17 cellular contexts compared by ENCODE assay signal in genomic region chr4:146032234-146032860, GRCh38.
DNase-seq lines count a peak whose midpoint lies in the region; ATAC-seq, FAIRE-seq and TF ChIP-seq lines count a peak whose summit lies in the region.
"Had no signal": no experiment of that assay in that cellular context is flagged by ENCODE, and none has a peak within 500 bp of the region (broad histone marks: within the 10 kb centered on the region; RNA-seq: fewer than 3 reads in every experiment).

No MANE protein-coding gene starts in this region.

- H3K27ac Mint-ChIP-seq in H9 = no peak overlapping the region; a peak in 1 of 7 replicates
- H3K27ac Mint-ChIP-seq in endodermal cell = peak overlapping the region; percentile 39
- H3K27ac Mint-ChIP-seq: activated naive CD4-positive, alpha-beta T cell treated with anti-CD3 and anti-CD28 coated beads, Interleukin-2, amount 50 U/mL, for 72 hours; CD4-positive, alpha-beta T cell had no signal

- H2BK20ac ChIP-seq in H9 (ENCODE audit: low read depth, low read length, poor library complexity, severe bottlenecking) = no peak overlapping the region

- H2BK120ac ChIP-seq in H9 (ENCODE audit: low read depth, low read length, poor library complexity, severe bottlenecking) = no peak overlapping the region

- no CpG with 5 or more reads among the region's 7 CpGs for WGBS in H9 (ENCODE audit: extremely low coverage, insufficient read length, low lambda C conversion rate)
- 74 to 80% methylated on average over 3 to 7 of the region's 7 CpGs for WGBS in endodermal cell (ENCODE audit: insufficient coverage in 1 of 2, insufficient read length in 1 of 2), 2 experiments
- WGBS in small intestine, 3 donors = 19 to 33% (median 24%) methylated on average over 7 of the region's 7 CpGs
- WGBS in suprapubic skin = 24% methylated on average over 7 of the region's 7 CpGs

- no peak overlapping the region for H4K5ac ChIP-seq in H9 (ENCODE audit: insufficient read length, low read depth, low read length)

- H3K9me3 Mint-ChIP-seq in H9 (peaks cover 4 to 7% of the 10 kb centered on the region in 2 experiments; a peak in 3 of 5 replicates), endodermal cell (peaks cover 12% of the 10 kb centered on the region)

- no peak overlapping the region for H3K18ac ChIP-seq in H9 (ENCODE audit: insufficient read length, low read depth, low read length)

- no peak overlapping the region for H2BK15ac ChIP-seq in H9 (ENCODE audit: low read depth, low read length)

- H3K9ac ChIP-seq in H9 (ENCODE audit: extremely low read depth, insufficient read length, low read length) (no peak overlapping the region), endodermal cell (ENCODE audit: extremely low read depth, low read length, poor library complexity, severe bottlenecking) (no peak overlapping the region)

- H3K79me2 ChIP-seq in H9 (ENCODE audit: insufficient read depth, low read length) = no peaks in the 10 kb centered on the region

- no peaks in the 10 kb centered on the region for H3K23me2 ChIP-seq in H9 (ENCODE audit: insufficient read length, low read depth, low read length, poor library complexity, severe bottlenecking)

- H3K27me3 Mint-ChIP-seq in H9 (ENCODE audit: low read depth) = no peaks in the 10 kb centered on the region
- H3K27me3 Mint-ChIP-seq in endodermal cell (ENCODE audit: insufficient read depth) = no peaks in the 10 kb centered on the region
- H3K27me3 Mint-ChIP-seq: CD4-positive, alpha-beta T cell had no signal

- FAIRE-seq in small intestine (lab: Jason Lieb, UNC) = no peak

- H3K4me3 ChIP-seq in endodermal cell (ENCODE audit: low read length) (no peak overlapping the region), small intestine (ENCODE audit: low read depth in 1 of 2, low read length in 2 of 2) (no peak overlapping the region), suprapubic skin (no peak overlapping the region)
- H3K4me3 ChIP-seq: skin epidermis had no signal

- H3K27ac ChIP-seq in H9 (ENCODE audit: insufficient read length, low read depth, low read length) = no peak overlapping the region
- no peak overlapping the region for H3K27ac ChIP-seq in endodermal cell (ENCODE audit: low read depth, low read length)
- H3K27ac ChIP-seq in small intestine (ENCODE audit: low read depth in 1 of 2, low read length in 1 of 2) = peak overlapping the region; percentile 17 to 64
- H3K27ac ChIP-seq in suprapubic skin = no peak overlapping the region
- H3K27ac ChIP-seq: neutrophil had no signal

- H3K4me1 Mint-ChIP-seq in H9 = peaks cover 27 to 34% of the 10 kb centered on the region in 2 experiments
- H3K4me1 Mint-ChIP-seq in endodermal cell = peaks cover 21% of the 10 kb centered on the region

- TF ChIP-seq POLR2A in suprapubic skin (IDR thresholded peaks at IDR 0.05) = no peak

- H3K4me2 ChIP-seq in H9 (ENCODE audit: insufficient read depth, insufficient read length, low read length) = no peak overlapping the region

- no peak overlapping the region for H3K56ac ChIP-seq in H9 (ENCODE audit: insufficient read length, low read depth, low read length)

- no peaks in the 10 kb centered on the region for H3K36me3 ChIP-seq in endodermal cell (ENCODE audit: control insufficient read depth, insufficient read depth, low read length)
- H3K36me3 ChIP-seq in small intestine (ENCODE audit: control insufficient read depth in 2 of 2, insufficient read depth in 2 of 2, low read length in 2 of 2) = no peaks in the 10 kb centered on the region
- no peaks in the 10 kb centered on the region for H3K36me3 ChIP-seq in suprapubic skin
- H3K36me3 ChIP-seq: neutrophil had no signal

- no peak overlapping the region for H2AK5ac ChIP-seq in H9 (ENCODE audit: insufficient read length, low read length)

- no peaks in the 10 kb centered on the region for H4K20me1 ChIP-seq in H9 (ENCODE audit: control insufficient read depth, insufficient read depth, insufficient read length)

- peak; percentile 44 for DNase-seq in H9
- DNase-seq in endodermal cell = peak; percentile 63
- peak; percentile 27 for DNase-seq in small intestine
- no peak for DNase-seq in suprapubic skin (ENCODE audit: low spot score in 2 of 2)
- no peak for DNase-seq in NCI-H2196 treated with DMSO at 0.1 percent for 48 hours (lab: John Stamatoyannopoulos, UW; ENCODE audit: unreplicated experiment)
- DNase-seq: CD4-positive, alpha-beta T cell; central memory CD4-positive, alpha-beta T cell; HCEC 1CT; head of caudate nucleus; left cardiac atrium; NCI-H2107 had no signal

- no peak overlapping the region for H3K4ac ChIP-seq in H9 (ENCODE audit: low read depth, low read length)

- H2AFZ ChIP-seq in H9 (ENCODE audit: low read length) = no peak overlapping the region

- H3K23ac ChIP-seq in H9 (ENCODE audit: insufficient read length, low read depth, low read length) = no peak overlapping the region

- H2BK5ac ChIP-seq in H9 (ENCODE audit: insufficient read length, low read length) = no peak overlapping the region

- no peak overlapping the region for H4K91ac ChIP-seq in H9 (ENCODE audit: insufficient read length, low read depth, low read length)

- H3T11ph ChIP-seq in H9 (ENCODE audit: low read length) = no peak overlapping the region

- TF ChIP-seq EP300 in suprapubic skin (IDR thresholded peaks at IDR 0.05) = no peak

- H4K8ac ChIP-seq in H9 (replicated peaks; ENCODE audit: insufficient read length, low read depth, low read length) = no peak overlapping the region

- TF ChIP-seq CTCF in H9 (conservative IDR thresholded peaks at IDR 0.05) (no peak), endodermal cell (conservative IDR thresholded peaks at IDR 0.05) (no peak), suprapubic skin (IDR thresholded peaks at IDR 0.05) (no peak)

- H3K79me1 ChIP-seq in H9 (ENCODE audit: insufficient read depth, low read depth, low read length, poor library complexity, severe bottlenecking) = no peaks in the 10 kb centered on the region

- no peak overlapping the region for H3K4me3 Mint-ChIP-seq in H9
- H3K4me3 Mint-ChIP-seq in endodermal cell = no peak overlapping the region
- H3K4me3 Mint-ChIP-seq: CD4-positive, alpha-beta T cell had no signal

- H2BK12ac ChIP-seq in H9 (ENCODE audit: insufficient read length, low read depth, low read length) = no peak overlapping the region

- H3K14ac ChIP-seq in H9 (ENCODE audit: insufficient read depth, low read length) = no peak overlapping the region

- H3K27me3 ChIP-seq in H9 (ENCODE audit: insufficient read depth, low read length) (no peaks in the 10 kb centered on the region), endodermal cell (ENCODE audit: control insufficient read depth, insufficient read depth, low read length, poor library complexity, severe bottlenecking) (no peaks in the 10 kb centered on the region), small intestine (ENCODE audit: control insufficient read depth in 2 of 2, insufficient read depth in 2 of 2, low read length in 2 of 2) (no peaks in the 10 kb centered on the region), suprapubic skin (no peaks in the 10 kb centered on the region)
- H3K27me3 ChIP-seq: neutrophil had no signal

- H3K36me3 Mint-ChIP-seq in H9 (ENCODE audit: insufficient read depth in 1 of 3, low read depth in 3 of 3) (peaks cover 0 to 8% (median 0%) of the 10 kb centered on the region in 3 experiments; a peak in 2 of 7 replicates), endodermal cell (ENCODE audit: low read depth) (no peaks in the 10 kb centered on the region)
- H3K36me3 Mint-ChIP-seq: activated naive CD4-positive, alpha-beta T cell treated with anti-CD3 and anti-CD28 coated beads, Interleukin-2, amount 50 U/mL, for 72 hours had no signal

- H3K4me1 ChIP-seq in H9 (ENCODE audit: insufficient read depth, low read length) (peaks cover 7% of the 10 kb centered on the region; the same call in 1 of the 2 replicates), endodermal cell (ENCODE audit: control insufficient read depth, insufficient read depth, low read length) (no peaks in the 10 kb centered on the region), small intestine (ENCODE audit: control insufficient read depth in 2 of 2, insufficient read depth in 1 of 2, low read depth in 1 of 2, low read length in 1 of 2) (peaks cover 0 to 6% of the 10 kb centered on the region in 2 donors), suprapubic skin (no peaks in the 10 kb centered on the region)

- H3K9me3 ChIP-seq in H9 (ENCODE audit: control insufficient read depth, low read depth, low read length) (no peaks in the 10 kb centered on the region), endodermal cell (ENCODE audit: control insufficient read depth, low read length) (no peaks in the 10 kb centered on the region), small intestine (ENCODE audit: control insufficient read depth, low read depth) (no peaks in the 10 kb centered on the region), suprapubic skin (no peaks in the 10 kb centered on the region)
- H3K9me3 ChIP-seq: neutrophil had no signal

- ATAC-seq in GM18519 (IDR thresholded peaks at IDR 0.05; ENCODE audit: low FRiP score, unreplicated experiment) (peak; percentile 33), GM19452 (IDR thresholded peaks at IDR 0.05; ENCODE audit: unreplicated experiment) (no peak), GM21423 (IDR thresholded peaks at IDR 0.05; ENCODE audit: unreplicated experiment) (no peak)
- ATAC-seq: activated naive CD4-positive, alpha-beta T cell treated with anti-CD3 and anti-CD28 coated beads, Interleukin-2, amount 50 U/mL, for 72 hours; left cardiac atrium had no signal

Comparison
In these comparisons a context has a peak if more than half of its experiments do, and no peak if none do; other contexts are left out.
1. DNase-seq: peak in H9 (single experiment), endodermal cell (single experiment) and small intestine (single experiment); none in suprapubic skin (0 of 2) and NCI-H2196 treated with DMSO at 0.1 percent for 48 hours (single experiment).
2. H3K27ac ChIP-seq: peak in small intestine (2 of 2); none in H9 (single experiment), endodermal cell (single experiment) and suprapubic skin (single experiment).